In genomic region chr15:101613130-101614000, GRCh38 we compare ENCODE assay signal across 9 cellular contexts. TPM values are rescaled to one million over a fixed set of nuclear protein-coding genes. Genes with fewer than 3 reads are reported as not detected.
A peak's percentile ranks its signal among the peaks of the same experiment; 100 is the strongest.
DNase-seq lines count a peak whose midpoint lies in the region; ATAC-seq and TF ChIP-seq lines count a peak whose summit lies in the region.
"Had no signal": no experiment of that assay in that cellular context is flagged by ENCODE, and none has a peak within 500 bp of the region (broad histone marks: within the 10 kb centered on the region; RNA-seq: fewer than 3 reads in every experiment).

No MANE protein-coding gene starts in this region.

- H3K27ac ChIP-seq in ovary = no peak overlapping the region

- no peak for ATAC-seq in GM19324 (IDR thresholded peaks at IDR 0.05; ENCODE audit: low FRiP score, unreplicated experiment)
- ATAC-seq: HCT116 had no signal

- TF ChIP-seq CTCF in fibroblast of pulmonary artery (IDR thresholded peaks at IDR 0.05; ENCODE audit: low read length, missing control alignments) (no peak), ovary (IDR thresholded peaks at IDR 0.05) (no peak)

- no peaks in the 10 kb centered on the region for H3K27me3 ChIP-seq in ovary

- DNase-seq in DMS53 treated with DMSO at 0.1 percent for 48 hours (lab: John Stamatoyannopoulos, UW; ENCODE audit: unreplicated experiment) = peak; percentile 3
- peak; percentile 8 for DNase-seq in NCI-H524 treated with DMSO at 0.1 percent for 48 hours (lab: John Stamatoyannopoulos, UW)
- DNase-seq in fibroblast of pulmonary artery (ENCODE audit: low read depth) = peak; percentile 54
- peak; percentile 54 to 74 (median 68) for DNase-seq in ovary
- DNase-seq in ACHN = no peak
- no peak for DNase-seq in SIG-M5 treated with dmso at 0.1 percent for 504 hours (lab: John Stamatoyannopoulos, UW; ENCODE audit: unreplicated experiment)
- DNase-seq in dedifferentiated amniotic fluid mesenchymal stem cell (ENCODE audit: extremely low spot score) = no peak

- H3K4me3 ChIP-seq in fibroblast of pulmonary artery (replicated peaks; ENCODE audit: low read depth, low read length) = no peak overlapping the region
- no peak overlapping the region for H3K4me3 ChIP-seq in ovary

- WGBS in ovary, 3 donors = 45 to 55% (median 45%) methylated on average over 20 of the region's 20 CpGs

- H3K36me3 ChIP-seq in ovary = no peaks in the 10 kb centered on the region

- in situ Hi-C loops in ACHN (cut with HindIII; ENCODE audit: low pct_ligation_motif_present, low pct_unique_long_range_greater_than_20kb, low sequenced_read_pairs) = no loop called here

- TF ChIP-seq EP300 in ovary (IDR thresholded peaks at IDR 0.05) = no peak

- TF ChIP-seq POLR2A in ovary (IDR thresholded peaks at IDR 0.05) = no peak

- H3K4me1 ChIP-seq in ovary (ENCODE audit: insufficient read depth) = peaks cover 11% of the 10 kb centered on the region

- intact Hi-C loops in ovary (cut with DNase I) = no loop called here

- no peaks in the 10 kb centered on the region for H3K9me3 ChIP-seq in ovary

RNA-seq across cellular contexts. Expression of gene TM2D3, which starts 38.8 kb away (rescaled TPM):
- 10 to 100 TPM; 46.0 to 76.9 (median 57.3) TPM for total RNA-seq in ovary
- 10 to 100 TPM; 46.5 to 70.7 TPM for polyA plus RNA-seq in ovary

Comparison
In these comparisons a context has a peak if more than half of its experiments do, and no peak if none do; other contexts are left out.
1. DNase-seq: peak in DMS53 treated with DMSO at 0.1 percent for 48 hours (single experiment), NCI-H524 treated with DMSO at 0.1 percent for 48 hours (single experiment), fibroblast of pulmonary artery (single experiment) and ovary (5 of 5); none in ACHN (single experiment), SIG-M5 treated with dmso at 0.1 percent for 504 hours (single experiment) and dedifferentiated amniotic fluid mesenchymal stem cell (single experiment).